8 cellular contexts compared by ENCODE assay signal in the genomic region with DNA sequence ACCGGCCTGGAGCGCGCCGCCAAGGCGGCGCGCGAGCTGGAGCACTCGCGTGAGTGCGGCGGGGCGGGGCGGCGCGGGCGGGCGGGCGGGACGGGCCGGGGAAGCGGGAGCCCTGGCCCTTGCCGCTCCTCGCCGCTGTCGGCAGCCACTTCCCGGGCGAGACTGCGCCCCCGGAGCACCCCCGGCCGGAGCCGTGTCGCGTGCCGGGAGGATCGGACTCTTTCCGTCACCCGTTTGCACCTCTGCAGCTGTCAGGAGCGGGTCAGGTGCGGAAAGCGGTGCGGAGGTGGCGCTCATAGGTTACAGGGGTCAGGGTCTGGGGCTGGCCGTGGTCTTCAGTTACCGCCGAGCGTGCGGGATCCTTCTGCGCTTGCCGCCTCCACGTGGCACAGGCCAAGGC. TPM values are rescaled to one million over a fixed set of nuclear protein-coding genes. Genes with fewer than 3 reads are reported as not detected.
A peak's percentile ranks its signal among the peaks of the same experiment; 100 is the strongest.
DNase-seq lines count a peak whose midpoint lies in the region; ATAC-seq and TF ChIP-seq lines count a peak whose summit lies in the region.
"Not testable (repeated sequence)": the region's sequence is repeated elsewhere in the genome, so short reads cannot be mapped to it uniquely, and the experiment has no call there.

No MANE protein-coding gene starts in this region.

- H3K36me3 Mint-ChIP-seq in CD4-positive, alpha-beta T cell (ENCODE audit: low read depth): peaks cover 12% of the 10 kb centered on the region
- H3K36me3 Mint-ChIP-seq in H9 (ENCODE audit: insufficient read depth in 1 of 3, low read depth in 3 of 3) (peaks cover 0 to 15% (median 4%) of the 10 kb centered on the region in 3 experiments; a peak in 3 of 7 replicates), MCF 10A (ENCODE audit: insufficient read depth, unreplicated experiment) (peaks cover 20% of the 10 kb centered on the region)
- H3K36me3 Mint-ChIP-seq in activated CD4-positive, alpha-beta T cell treated with anti-CD3 and anti-CD28 coated beads, Interleukin-2, amount 10 ng/mL, durations not matched to agents 7 days and 5 days (ENCODE audit: low read depth); nephron (ENCODE audit: low read depth): not testable (repeated sequence)

- not testable (repeated sequence) for H2BK20ac ChIP-seq in H9 (ENCODE audit: low read depth, low read length, poor library complexity, severe bottlenecking)

- not testable (repeated sequence) for H3K36me3 ChIP-seq in MM.1S (replicated peaks; ENCODE audit: insufficient read depth, low read length)
- H3K36me3 ChIP-seq in heart right ventricle: peaks cover 0 to 17% (median 0%) of the 10 kb centered on the region in 9 donors

- POLR2A ChIA-PET in CD4-positive, alpha-beta T cell (lab: Charles Lee); activated CD4-positive, alpha-beta T cell treated with anti-CD3 and anti-CD28 coated beads, Interleukin-2, amount 10 ng/mL, durations not matched to agents 7 days and 5 days (lab: Charles Lee); MCF 10A (lab: Yijun Ruan, JAX): not testable (repeated sequence)

- TF ChIP-seq CTCF in CD4-positive, alpha-beta T cell (IDR thresholded peaks at IDR 0.05); H9 (conservative IDR thresholded peaks at IDR 0.05); MM.1S (IDR thresholded peaks at IDR 0.05; ENCODE audit: low read length); MCF 10A (IDR thresholded peaks at IDR 0.05; ENCODE audit: unreplicated experiment); heart right ventricle (IDR thresholded peaks at IDR 0.05); nephron (IDR thresholded peaks at IDR 0.05; ENCODE audit: unreplicated experiment in 3 of 3): not testable (repeated sequence)

- H2BK15ac ChIP-seq in H9 (ENCODE audit: low read depth, low read length): not testable (repeated sequence)

- H3K9me3 Mint-ChIP-seq in CD4-positive, alpha-beta T cell; H9; activated CD4-positive, alpha-beta T cell treated with anti-CD3 and anti-CD28 coated beads, Interleukin-2, amount 10 ng/mL, durations not matched to agents 7 days and 5 days; MCF 10A (ENCODE audit: unreplicated experiment); nephron: not testable (repeated sequence)

- H3K9me3 ChIP-seq in CD4-positive, alpha-beta T cell (ENCODE audit: control insufficient read depth, low read length); H9 (ENCODE audit: control insufficient read depth, low read depth, low read length); MM.1S (replicated peaks; ENCODE audit: insufficient read depth, low read length); heart right ventricle: not testable (repeated sequence)

- H3K27me3 Mint-ChIP-seq in CD4-positive, alpha-beta T cell; H9 (ENCODE audit: low read depth); activated CD4-positive, alpha-beta T cell treated with anti-CD3 and anti-CD28 coated beads, Interleukin-2, amount 10 ng/mL, durations not matched to agents 7 days and 5 days; MCF 10A (ENCODE audit: insufficient read depth, unreplicated experiment); nephron (ENCODE audit: low read depth): not testable (repeated sequence)

- not testable (repeated sequence) for H3F3A ChIP-seq in MM.1S (ENCODE audit: insufficient read depth, low read length)

- not testable (repeated sequence) for H3K79me1 ChIP-seq in H9 (ENCODE audit: insufficient read depth, low read depth, low read length, poor library complexity, severe bottlenecking)

- not testable (repeated sequence) for H4K91ac ChIP-seq in H9 (ENCODE audit: insufficient read length, low read depth, low read length)

- H3K23ac ChIP-seq in H9 (ENCODE audit: insufficient read length, low read depth, low read length): not testable (repeated sequence)

- peak; percentile 5 for ATAC-seq in CD4-positive, alpha-beta T cell (ENCODE audit: poor library complexity)
- not testable (repeated sequence) for ATAC-seq in heart right ventricle

- H3K9me2 ChIP-seq in MM.1S (replicated peaks; ENCODE audit: insufficient read depth, low read length): not testable (repeated sequence)

- H4K8ac ChIP-seq in H9 (replicated peaks; ENCODE audit: insufficient read length, low read depth, low read length): not testable (repeated sequence)

- no CpG with 5 or more reads among the region's 52 CpGs for WGBS in H9 (ENCODE audit: extremely low coverage, insufficient read length, low lambda C conversion rate)
- WGBS in heart right ventricle, 2 donors: 0% methylated on average over 22 to 43 of the region's 52 CpGs

- CTCF ChIA-PET in CD4-positive, alpha-beta T cell (lab: Charles Lee); activated CD4-positive, alpha-beta T cell treated with anti-CD3 and anti-CD28 coated beads, Interleukin-2, amount 10 ng/mL, durations not matched to agents 7 days and 5 days (lab: Charles Lee); MCF 10A (lab: Yijun Ruan, JAX): not testable (repeated sequence)

- peak overlapping the region; percentile 40 for H3K4me2 ChIP-seq in H9 (ENCODE audit: insufficient read depth, insufficient read length, low read length)
- not testable (repeated sequence) for H3K4me2 ChIP-seq in MM.1S (ENCODE audit: low read depth, low read length)

- not testable (repeated sequence) for H3T11ph ChIP-seq in H9 (ENCODE audit: low read length)

- H3K23me2 ChIP-seq in H9 (ENCODE audit: insufficient read length, low read depth, low read length, poor library complexity, severe bottlenecking): not testable (repeated sequence)

- H3K4me3 ChIP-seq in MM.1S (ENCODE audit: low read length) (peak overlapping the region; percentile 56; the same call in 1 of the 2 replicates), heart right ventricle (peak overlapping the region; percentile 41 to 96 (median 83))

- H3K18ac ChIP-seq in H9 (ENCODE audit: insufficient read length, low read depth, low read length): not testable (repeated sequence)

- not testable (repeated sequence) for H3K27ac ChIP-seq in CD4-positive, alpha-beta T cell (ENCODE audit: low read depth, low read length); H9 (ENCODE audit: insufficient read length, low read depth, low read length); MM.1S (ENCODE audit: low read length)
- H3K27ac ChIP-seq in heart right ventricle: peak overlapping the region in 7 of 10 donors; percentile 17 to 96 (median 91)

- not testable (repeated sequence) for H2BK120ac ChIP-seq in H9 (ENCODE audit: low read depth, low read length, poor library complexity, severe bottlenecking)

- H3K4me1 ChIP-seq in H9 (ENCODE audit: insufficient read depth, low read length); MM.1S (ENCODE audit: low read length): not testable (repeated sequence)
- H3K4me1 ChIP-seq in heart right ventricle: peaks cover 5 to 22% (median 9%) of the 10 kb centered on the region in 9 donors

- intact Hi-C loops in CD4-positive, alpha-beta T cell (cut with DNase I, micrococcal nuclease): loop anchor here in 1 of 2 experiments (1.0 to 5.0 kb wide), 2 partner anchors 62 to 105 kb away; a partner anchor contains a TSS
- intact Hi-C loops in MCF 10A (cut with micrococcal nuclease); heart right ventricle (cut with DNase I): not testable (repeated sequence)

- H2AFZ ChIP-seq in H9 (ENCODE audit: low read length); MM.1S (ENCODE audit: low read length): not testable (repeated sequence)

- H3K79me2 ChIP-seq in H9 (ENCODE audit: insufficient read depth, low read length): not testable (repeated sequence)
- H3K79me2 ChIP-seq in MM.1S (ENCODE audit: low read length): peaks cover 29% of the 10 kb centered on the region

- H4K5ac ChIP-seq in H9 (ENCODE audit: insufficient read length, low read depth, low read length): not testable (repeated sequence)

- not testable (repeated sequence) for H4K20me1 ChIP-seq in H9 (ENCODE audit: control insufficient read depth, insufficient read depth, insufficient read length); MM.1S (ENCODE audit: insufficient read depth, low read length)

- H3K4ac ChIP-seq in H9 (ENCODE audit: low read depth, low read length): not testable (repeated sequence)

- BruUV-seq in MCF 10A (replicated peaks; lab: Mats Ljungman, UMichigan): not testable (repeated sequence)

- not testable (repeated sequence) for H3K9ac ChIP-seq in H9 (ENCODE audit: extremely low read depth, insufficient read length, low read length)
- peak overlapping the region; percentile 46; the same call in 1 of the 2 replicates for H3K9ac ChIP-seq in MM.1S (ENCODE audit: low read length)

- not testable (repeated sequence) for H3K27me3 ChIP-seq in CD4-positive, alpha-beta T cell (ENCODE audit: control insufficient read depth, insufficient read depth, low read length); H9 (ENCODE audit: insufficient read depth, low read length); MM.1S (replicated peaks; ENCODE audit: insufficient read depth, low read length); heart right ventricle

- not testable (repeated sequence) for H3K14ac ChIP-seq in H9 (ENCODE audit: insufficient read depth, low read length)

- not testable (repeated sequence) for H2BK5ac ChIP-seq in H9 (ENCODE audit: insufficient read length, low read length)

- H3K56ac ChIP-seq in H9 (ENCODE audit: insufficient read length, low read depth, low read length): not testable (repeated sequence)

- DNase-seq in CD4-positive, alpha-beta T cell: peak in 3 of 10 experiments; percentile 9 to 14 (median 9)
- DNase-seq in H9; MM.1S; MCF 10A (ENCODE audit: unreplicated experiment); heart right ventricle: not testable (repeated sequence)
- peak; percentile 30 for DNase-seq in activated CD4-positive, alpha-beta T cell treated with anti-CD3 and anti-CD28 coated beads, Interleukin-2, amount 10 ng/mL, durations not matched to agents 7 days and 5 days
- DNase-seq in stimulated activated naive CD4-positive, alpha-beta T cell treated with Interleukin-2 at 50 U/mL for 16 hours (lab: John Stamatoyannopoulos, UW): peak; percentile 13

- H2AK5ac ChIP-seq in H9 (ENCODE audit: insufficient read length, low read length): not testable (repeated sequence)

- H3K27ac Mint-ChIP-seq in CD4-positive, alpha-beta T cell; H9; nephron: not testable (repeated sequence)
- peak overlapping the region; percentile 54 for H3K27ac Mint-ChIP-seq in activated CD4-positive, alpha-beta T cell treated with anti-CD3 and anti-CD28 coated beads, Interleukin-2, amount 10 ng/mL, durations not matched to agents 7 days and 5 days
- peak overlapping the region; percentile 96 for H3K27ac Mint-ChIP-seq in MCF 10A (ENCODE audit: low read depth, unreplicated experiment)

- H3K4me1 Mint-ChIP-seq in CD4-positive, alpha-beta T cell (ENCODE audit: low read depth): peaks cover 14% of the 10 kb centered on the region
- not testable (repeated sequence) for H3K4me1 Mint-ChIP-seq in H9; MCF 10A (ENCODE audit: insufficient read depth, unreplicated experiment); nephron
- peaks cover 11% of the 10 kb centered on the region for H3K4me1 Mint-ChIP-seq in activated CD4-positive, alpha-beta T cell treated with anti-CD3 and anti-CD28 coated beads, Interleukin-2, amount 10 ng/mL, durations not matched to agents 7 days and 5 days

- not testable (repeated sequence) for H2BK12ac ChIP-seq in H9 (ENCODE audit: insufficient read length, low read depth, low read length)

- peak overlapping the region; percentile 58 for H3K4me3 Mint-ChIP-seq in CD4-positive, alpha-beta T cell
- H3K4me3 Mint-ChIP-seq in H9: peak overlapping the region; percentile 71 to 81
- H3K4me3 Mint-ChIP-seq in activated CD4-positive, alpha-beta T cell treated with anti-CD3 and anti-CD28 coated beads, Interleukin-2, amount 10 ng/mL, durations not matched to agents 7 days and 5 days: peak overlapping the region; percentile 71
- H3K4me3 Mint-ChIP-seq in MCF 10A (ENCODE audit: unreplicated experiment): peak overlapping the region; percentile 86
- peak overlapping the region; percentile 67 to 78 (median 71) for H3K4me3 Mint-ChIP-seq in nephron

RNA-seq across cellular contexts. Expression of a gene that starts 0.5 kb away (rescaled TPM):
- total RNA-seq in CD4-positive, alpha-beta T cell: 10 to 100 TPM; 17.0 to 19.5 TPM
- total RNA-seq in H9 (2021) (55.8 and 59.4 TPM in 2 replicates), MCF 10A (2022) (43.1 and 63.2 TPM in 2 replicates), heart right ventricle (10 to 100 TPM; 13.2 to 27.9 (median 15.6) TPM)
- 10 to 100 TPM; 31.9 to 32.3 TPM for total RNA-seq in activated CD4-positive, alpha-beta T cell treated with anti-CD3 and anti-CD28 coated beads, Interleukin-2, amount 10 ng/mL, durations not matched to agents 7 days and 5 days
- polyA plus RNA-seq in heart right ventricle: 10 to 100 TPM; 24.7 to 39.4 TPM

RNA-seq across cellular contexts. Expression of a gene that starts 28.0 kb away (rescaled TPM):
- total RNA-seq in CD4-positive, alpha-beta T cell: 1 to 10 TPM in 1 of 2 experiments, under 1 TPM in 1; 0.75 to 1.5 TPM
- total RNA-seq in H9 (2021) (7.7 and 8.7 TPM in 2 replicates), MCF 10A (2022) (3.6 and 5.5 TPM in 2 replicates), heart right ventricle (1 to 10 TPM; 3.2 to 6.2 (median 3.7) TPM)
- 1 to 10 TPM; 1.2 to 1.3 TPM for total RNA-seq in activated CD4-positive, alpha-beta T cell treated with anti-CD3 and anti-CD28 coated beads, Interleukin-2, amount 10 ng/mL, durations not matched to agents 7 days and 5 days
- polyA plus RNA-seq in heart right ventricle: 10 to 100 TPM in 1 of 2 donors, 1 to 10 TPM in 1; 3.5 to 12.1 TPM

RNA-seq across cellular contexts. Expression of a gene that starts 40.9 kb away (rescaled TPM):
- 10 to 100 TPM; 44.3 to 49.1 TPM for total RNA-seq in CD4-positive, alpha-beta T cell
- 76.8 and 78.6 TPM in 2 replicates for total RNA-seq in H9 (2021)
- total RNA-seq in activated CD4-positive, alpha-beta T cell treated with anti-CD3 and anti-CD28 coated beads, Interleukin-2, amount 10 ng/mL, durations not matched to agents 7 days and 5 days: 10 to 100 TPM; 26.5 to 34.6 TPM
- 42.2 and 46.9 TPM in 2 replicates for total RNA-seq in MCF 10A (2022)
- total RNA-seq in heart right ventricle: 1 to 10 TPM; 5.3 to 9.9 (median 6.6) TPM
- polyA plus RNA-seq in heart right ventricle: 10 to 100 TPM; 12.5 to 33.3 TPM
